ENCODE assay signal across 8 cellular contexts in genomic region chr3:32438596-32439344, GRCh38. TPM values are rescaled to one million over a fixed set of nuclear protein-coding genes. Genes with fewer than 3 reads are reported as not detected.
DNase-seq lines count a peak whose midpoint lies in the region; ATAC-seq lines count a peak whose summit lies in the region.

No MANE protein-coding gene starts in this region.

- H3K9me3 Mint-ChIP-seq in CD4-positive, CD25-positive, alpha-beta regulatory T cell = no peaks in the 10 kb centered on the region
- no peaks in the 10 kb centered on the region for H3K9me3 Mint-ChIP-seq in activated naive CD8-positive, alpha-beta T cell treated with anti-CD3 and anti-CD28 coated beads, Interleukin-2, amount 50 U/mL, for 24 hours

- peaks cover 22 to 92% (median 67%) of the 10 kb centered on the region in 4 donors for H3K4me1 Mint-ChIP-seq in CD4-positive, CD25-positive, alpha-beta regulatory T cell
- peaks cover 87% of the 10 kb centered on the region for H3K4me1 Mint-ChIP-seq in activated naive CD8-positive, alpha-beta T cell treated with anti-CD3 and anti-CD28 coated beads, Interleukin-2, amount 50 U/mL, for 24 hours

- peak overlapping the region; percentile 92 to 99 (median 95) for H3K27ac Mint-ChIP-seq in CD4-positive, CD25-positive, alpha-beta regulatory T cell
- H3K27ac Mint-ChIP-seq in activated naive CD8-positive, alpha-beta T cell treated with anti-CD3 and anti-CD28 coated beads, Interleukin-2, amount 50 U/mL, for 24 hours = peak overlapping the region; percentile 78

- peak overlapping the region; percentile 59 to 76 (median 67) for H3K4me3 Mint-ChIP-seq in CD4-positive, CD25-positive, alpha-beta regulatory T cell
- H3K4me3 Mint-ChIP-seq in activated naive CD8-positive, alpha-beta T cell treated with anti-CD3 and anti-CD28 coated beads, Interleukin-2, amount 50 U/mL, for 24 hours = peak overlapping the region; percentile 39

- H3K9me3 ChIP-seq in CD4-positive, CD25-positive, alpha-beta regulatory T cell (ENCODE audit: control insufficient read depth in 2 of 2, low read length in 2 of 2) = no peaks in the 10 kb centered on the region
- H3K9me3 ChIP-seq in MG63 = no peaks in the 10 kb centered on the region

- no peaks in the 10 kb centered on the region for H3K27me3 ChIP-seq in CD4-positive, CD25-positive, alpha-beta regulatory T cell (ENCODE audit: control insufficient read depth, insufficient read depth, low read length)
- no peaks in the 10 kb centered on the region for H3K27me3 ChIP-seq in MG63

- H3K27me3 Mint-ChIP-seq in CD4-positive, CD25-positive, alpha-beta regulatory T cell = no peaks in the 10 kb centered on the region
- no peaks in the 10 kb centered on the region for H3K27me3 Mint-ChIP-seq in activated naive CD8-positive, alpha-beta T cell treated with anti-CD3 and anti-CD28 coated beads, Interleukin-2, amount 50 U/mL, for 24 hours

- H3K27ac ChIP-seq in CD4-positive, CD25-positive, alpha-beta regulatory T cell (ENCODE audit: insufficient read depth, low read length, poor library complexity, severe bottlenecking) = peak overlapping the region; percentile 73

- peaks cover 13% of the 10 kb centered on the region for H3K36me3 ChIP-seq in CD4-positive, CD25-positive, alpha-beta regulatory T cell (ENCODE audit: control insufficient read depth, insufficient read depth, low read length)
- H3K36me3 ChIP-seq in MG63 = no peaks in the 10 kb centered on the region

- ATAC-seq in CD4-positive, CD25-positive, alpha-beta regulatory T cell (ENCODE audit: low read depth in 2 of 2) = peak; percentile 78 to 82
- ATAC-seq in GM19043 (IDR thresholded peaks at IDR 0.05; ENCODE audit: low read depth, unreplicated experiment) = peak; percentile 84
- peak; percentile 97 for ATAC-seq in HG03095 (IDR thresholded peaks at IDR 0.05; ENCODE audit: unreplicated experiment)
- peak; percentile 93 for ATAC-seq in activated naive CD8-positive, alpha-beta T cell treated with anti-CD3 and anti-CD28 coated beads, Interleukin-2, amount 50 U/mL, for 24 hours

- DNase-seq in CD4-positive, CD25-positive, alpha-beta regulatory T cell = peak in 1 of 3 donors; percentile 64
- no peak for DNase-seq in activated naive CD8-positive, alpha-beta T cell treated with anti-CD3 and anti-CD28 coated beads, Interleukin-2, amount 50 U/mL, for 24 hours
- DNase-seq in retina (no peak), NCI-H226 (no peak), nucleus accumbens (lab: John Stamatoyannopoulos, UW) (no peak), MG63 (no peak)

- peaks cover 57% of the 10 kb centered on the region for H3K4me1 ChIP-seq in CD4-positive, CD25-positive, alpha-beta regulatory T cell (ENCODE audit: control insufficient read depth, insufficient read depth, low read length, poor library complexity, severe bottlenecking)

- peaks cover 17% of the 10 kb centered on the region for H3K36me3 Mint-ChIP-seq in CD4-positive, CD25-positive, alpha-beta regulatory T cell
- peaks cover 17% of the 10 kb centered on the region for H3K36me3 Mint-ChIP-seq in activated naive CD8-positive, alpha-beta T cell treated with anti-CD3 and anti-CD28 coated beads, Interleukin-2, amount 50 U/mL, for 24 hours (ENCODE audit: low read depth)

- H3K4me3 ChIP-seq in CD4-positive, CD25-positive, alpha-beta regulatory T cell (ENCODE audit: low read depth, low read length) = peak overlapping the region; percentile 64
- no peak overlapping the region for H3K4me3 ChIP-seq in MG63

RNA-seq across cellular contexts. Expression of gene CMTM7, which starts 47.1 kb away (rescaled TPM):
- 77.3 TPM for total RNA-seq in CD4-positive, CD25-positive, alpha-beta regulatory T cell
- 100 to 1,000 TPM; 141 to 231 (median 171) TPM for polyA plus RNA-seq in CD4-positive, CD25-positive, alpha-beta regulatory T cell
- 1.7 TPM in 1 of 2 replicates, not detected in the other for total RNA-seq in MG63 (2014; rRNA removed; shearing (Covaris generic); ENCODE audit: low replicate concordance)

Comparison
In these comparisons a context has a peak if more than half of its experiments do, and no peak if none do; other contexts are left out.
1. RNA of gene CMTM7, which starts 47.1 kb away (total RNA-seq): 77.3 TPM in CD4-positive, CD25-positive, alpha-beta regulatory T cell (single experiment); 1.7 TPM in MG63; every median in the first group is over 10 times any median in the second.
2. Peak in every context shown above with its lines, with median percentiles within 50 percentile points of each other: ATAC-seq.